ENCODE assay signal across 18 cellular contexts in the genomic region with DNA sequence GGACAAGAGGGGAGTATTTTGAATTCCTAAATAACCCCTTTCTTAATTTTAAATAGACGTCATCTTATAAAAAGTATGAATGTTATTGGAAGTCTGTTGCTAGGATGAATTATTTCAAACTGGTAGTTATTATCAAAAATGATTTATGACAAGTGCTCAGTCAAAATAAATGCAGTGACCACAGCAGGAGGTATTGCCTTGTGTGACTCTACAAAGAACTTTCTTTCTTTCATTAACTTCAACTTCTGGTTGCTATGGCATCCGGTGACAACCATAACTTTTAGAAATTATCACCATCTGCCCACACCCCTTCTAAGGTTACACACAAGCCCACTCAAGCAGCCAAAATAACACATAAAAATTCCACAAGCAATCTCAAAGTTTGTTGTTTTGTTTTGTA.
DNase-seq lines count a peak whose midpoint lies in the region; TF ChIP-seq lines count a peak whose summit lies in the region.
"Had no signal": no experiment of that assay in that cellular context is flagged by ENCODE, and none has a peak within 500 bp of the region (broad histone marks: within the 10 kb centered on the region; RNA-seq: fewer than 3 reads in every experiment).

No MANE protein-coding gene starts in this region.

- H3K4me1 Mint-ChIP-seq in nephron, result no peaks in the 10 kb centered on the region

- H3K4me3 ChIP-seq in A673 (ENCODE audit: low read depth, low read length, poor library complexity, severe bottlenecking), result no peak overlapping the region
- H3K4me3 ChIP-seq in testis, result no peak overlapping the region

- intact Hi-C loops in A673 (cut with micrococcal nuclease; ENCODE audit: unreplicated experiment), result no loop called here
- intact Hi-C loops in testis (cut with DNase I; ENCODE audit: low total_unique reads), result no loop called here

- TF ChIP-seq EP300 in Ishikawa (IDR thresholded peaks at IDR 0.05; ENCODE audit: borderline replicate concordance), result peak; percentile 65; the same call in 1 of the 2 replicates

- no peak for TF ChIP-seq POLR2A in testis (IDR thresholded peaks at IDR 0.05)

- CTCF ChIA-PET in A673 (lab: Charles Lee), result no interaction called here

- H3K27me3 ChIP-seq in A673 (replicated peaks; ENCODE audit: insufficient read depth, low read depth, low read length, poor library complexity) (no peaks in the 10 kb centered on the region), testis (no peaks in the 10 kb centered on the region)

- no TSS peak for BruUV-seq in A673 (replicated peaks; lab: Mats Ljungman, UMichigan)

- H3K9me3 ChIP-seq in A673 (ENCODE audit: low read depth, low read length, poor library complexity, severe bottlenecking), result no peaks in the 10 kb centered on the region
- H3K9me3 ChIP-seq in testis, result no peaks in the 10 kb centered on the region
- H3K9me3 ChIP-seq: Caco-2, SK-N-SH had no signal

- H3K36me3 ChIP-seq in A673 (ENCODE audit: insufficient read depth, low read length, poor library complexity, severe bottlenecking), result no peaks in the 10 kb centered on the region
- no peaks in the 10 kb centered on the region for H3K36me3 ChIP-seq in testis (ENCODE audit: low read depth, missing control alignments)

- peaks cover 50% of the 10 kb centered on the region for H3K36me3 Mint-ChIP-seq in nephron (ENCODE audit: low read depth)

- WGBS in testis, 2 donors, result 81 to 87% methylated on average over 2 of the region's 2 CpGs

- no peak overlapping the region for H3K4me3 Mint-ChIP-seq in nephron
- H3K4me3 Mint-ChIP-seq: CD4-positive, alpha-beta T cell; HFFc6 had no signal

- no peak for TF ChIP-seq RAD21 in Ishikawa (IDR thresholded peaks at IDR 0.05; ENCODE audit: low read depth)

- H3K27ac Mint-ChIP-seq in nephron, result peak overlapping the region in 2 of 3 experiments; percentile 37 to 75
- H3K27ac Mint-ChIP-seq: CD4-positive, alpha-beta T cell; HFFc6 had no signal

- H3K27me3 Mint-ChIP-seq in nephron (ENCODE audit: low read depth), result no peaks in the 10 kb centered on the region
- H3K27me3 Mint-ChIP-seq: CD4-positive, alpha-beta T cell had no signal

- TF ChIP-seq CTCF in A673 (conservative IDR thresholded peaks at IDR 0.05; ENCODE audit: low read depth, low read length) (no peak), nephron (IDR thresholded peaks at IDR 0.05; ENCODE audit: unreplicated experiment in 3 of 3) (no peak), testis (IDR thresholded peaks at IDR 0.05) (no peak)

- peak; percentile 75 for DNase-seq in A673 (ENCODE audit: low spot score)
- DNase-seq in NCI-H69 (lab: John Stamatoyannopoulos, UW), result peak; percentile 37
- DNase-seq in NCI-H146 (lab: John Stamatoyannopoulos, UW), result no peak
- DNase-seq in testis, result no peak
- DNase-seq in NCI-H2196 (lab: John Stamatoyannopoulos, UW; ENCODE audit: unreplicated experiment), result no peak
- DNase-seq: Caco-2; CD4-positive, alpha-beta T cell; DMS53; HFFc6; NCI-H1048; NCI-H1694; NCI-H774; OCI-M1; Right ventricle myocardium superior; SK-N-SH had no signal

- H3K27ac ChIP-seq in A673 (ENCODE audit: low read depth, low read length, poor library complexity, severe bottlenecking) (no peak overlapping the region), testis (no peak overlapping the region)
- H3K27ac ChIP-seq: KMS-11 had no signal

- H3K4me1 ChIP-seq in A673 (ENCODE audit: insufficient read depth, low read length, poor library complexity, severe bottlenecking), result peaks cover 19% of the 10 kb centered on the region
- no peaks in the 10 kb centered on the region for H3K4me1 ChIP-seq in testis
- H3K4me1 ChIP-seq: Caco-2 had no signal

- POLR2A ChIA-PET in A673 (lab: Charles Lee; ENCODE audit: low non-redundant PET), result no interaction called here

- no peaks in the 10 kb centered on the region for H3K9me3 Mint-ChIP-seq in nephron
- H3K9me3 Mint-ChIP-seq: CD4-positive, alpha-beta T cell had no signal

TF ChIP-seq in Ishikawa, 13 proteins besides CTCF, POLR2A, EP300 and RAD21:
- TF ChIP-seq, protein P1, sequence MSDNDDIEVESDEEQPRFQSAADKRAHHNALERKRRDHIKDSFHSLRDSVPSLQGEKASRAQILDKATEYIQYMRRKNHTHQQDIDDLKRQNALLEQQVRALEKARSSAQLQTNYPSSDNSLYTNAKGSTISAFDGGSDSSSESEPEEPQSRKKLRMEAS (IDR thresholded peaks at IDR 0.05), result no peak
- no peak for TF ChIP-seq ZBTB7A (IDR thresholded peaks at IDR 0.05; ENCODE audit: low read depth)
- TF ChIP-seq TEAD4 (IDR thresholded peaks at IDR 0.05), result 0 out of 2 replicates have a peak, but pooled peaks have one; percentile 51
- no peak for TF ChIP-seq FOXM1 (IDR thresholded peaks at IDR 0.05; ENCODE audit: borderline replicate concordance, low read depth)
- TF ChIP-seq EGR1 (IDR thresholded peaks at IDR 0.05), result no peak
- TF ChIP-seq, protein P2, sequence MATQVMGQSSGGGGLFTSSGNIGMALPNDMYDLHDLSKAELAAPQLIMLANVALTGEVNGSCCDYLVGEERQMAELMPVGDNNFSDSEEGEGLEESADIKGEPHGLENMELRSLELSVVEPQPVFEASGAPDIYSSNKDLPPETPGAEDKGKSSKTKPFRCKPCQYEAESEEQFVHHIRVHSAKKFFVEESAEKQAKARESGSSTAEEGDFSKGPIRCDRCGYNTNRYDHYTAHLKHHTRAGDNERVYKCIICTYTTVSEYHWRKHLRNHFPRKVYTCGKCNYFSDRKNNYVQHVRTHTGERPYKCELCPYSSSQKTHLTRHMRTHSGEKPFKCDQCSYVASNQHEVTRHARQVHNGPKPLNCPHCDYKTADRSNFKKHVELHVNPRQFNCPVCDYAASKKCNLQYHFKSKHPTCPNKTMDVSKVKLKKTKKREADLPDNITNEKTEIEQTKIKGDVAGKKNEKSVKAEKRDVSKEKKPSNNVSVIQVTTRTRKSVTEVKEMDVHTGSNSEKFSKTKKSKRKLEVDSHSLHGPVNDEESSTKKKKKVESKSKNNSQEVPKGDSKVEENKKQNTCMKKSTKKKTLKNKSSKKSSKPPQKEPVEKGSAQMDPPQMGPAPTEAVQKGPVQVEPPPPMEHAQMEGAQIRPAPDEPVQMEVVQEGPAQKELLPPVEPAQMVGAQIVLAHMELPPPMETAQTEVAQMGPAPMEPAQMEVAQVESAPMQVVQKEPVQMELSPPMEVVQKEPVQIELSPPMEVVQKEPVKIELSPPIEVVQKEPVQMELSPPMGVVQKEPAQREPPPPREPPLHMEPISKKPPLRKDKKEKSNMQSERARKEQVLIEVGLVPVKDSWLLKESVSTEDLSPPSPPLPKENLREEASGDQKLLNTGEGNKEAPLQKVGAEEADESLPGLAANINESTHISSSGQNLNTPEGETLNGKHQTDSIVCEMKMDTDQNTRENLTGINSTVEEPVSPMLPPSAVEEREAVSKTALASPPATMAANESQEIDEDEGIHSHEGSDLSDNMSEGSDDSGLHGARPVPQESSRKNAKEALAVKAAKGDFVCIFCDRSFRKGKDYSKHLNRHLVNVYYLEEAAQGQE (IDR thresholded peaks at IDR 0.05; ENCODE audit: low read depth), result no peak
- no peak for TF ChIP-seq CREB1 (IDR thresholded peaks at IDR 0.05; ENCODE audit: low read depth)
- TF ChIP-seq, protein P3, sequence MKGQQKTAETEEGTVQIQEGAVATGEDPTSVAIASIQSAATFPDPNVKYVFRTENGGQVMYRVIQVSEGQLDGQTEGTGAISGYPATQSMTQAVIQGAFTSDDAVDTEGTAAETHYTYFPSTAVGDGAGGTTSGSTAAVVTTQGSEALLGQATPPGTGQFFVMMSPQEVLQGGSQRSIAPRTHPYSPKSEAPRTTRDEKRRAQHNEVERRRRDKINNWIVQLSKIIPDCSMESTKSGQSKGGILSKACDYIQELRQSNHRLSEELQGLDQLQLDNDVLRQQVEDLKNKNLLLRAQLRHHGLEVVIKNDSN (IDR thresholded peaks at IDR 0.05), result no peak
- peak; percentile 27; the same call in 1 of the 2 replicates for TF ChIP-seq NFIC (IDR thresholded peaks at IDR 0.05)
- TF ChIP-seq CEBPB (IDR thresholded peaks at IDR 0.05), result peak; percentile 18; the same call in 1 of the 2 replicates
- TF ChIP-seq TCF12 (IDR thresholded peaks at IDR 0.05; ENCODE audit: low read depth), result peak; percentile 36; the same call in 1 of the 2 replicates

Comparison
In these comparisons a context has a peak if more than half of its experiments do, and no peak if none do; other contexts are left out.
1. DNase-seq: peak in A673 (single experiment) and NCI-H69 (single experiment); none in NCI-H146 (single experiment), testis (single experiment) and NCI-H2196 (single experiment).